Comparison of ENCODE assay signal across 8 cellular contexts in the genomic region with DNA sequence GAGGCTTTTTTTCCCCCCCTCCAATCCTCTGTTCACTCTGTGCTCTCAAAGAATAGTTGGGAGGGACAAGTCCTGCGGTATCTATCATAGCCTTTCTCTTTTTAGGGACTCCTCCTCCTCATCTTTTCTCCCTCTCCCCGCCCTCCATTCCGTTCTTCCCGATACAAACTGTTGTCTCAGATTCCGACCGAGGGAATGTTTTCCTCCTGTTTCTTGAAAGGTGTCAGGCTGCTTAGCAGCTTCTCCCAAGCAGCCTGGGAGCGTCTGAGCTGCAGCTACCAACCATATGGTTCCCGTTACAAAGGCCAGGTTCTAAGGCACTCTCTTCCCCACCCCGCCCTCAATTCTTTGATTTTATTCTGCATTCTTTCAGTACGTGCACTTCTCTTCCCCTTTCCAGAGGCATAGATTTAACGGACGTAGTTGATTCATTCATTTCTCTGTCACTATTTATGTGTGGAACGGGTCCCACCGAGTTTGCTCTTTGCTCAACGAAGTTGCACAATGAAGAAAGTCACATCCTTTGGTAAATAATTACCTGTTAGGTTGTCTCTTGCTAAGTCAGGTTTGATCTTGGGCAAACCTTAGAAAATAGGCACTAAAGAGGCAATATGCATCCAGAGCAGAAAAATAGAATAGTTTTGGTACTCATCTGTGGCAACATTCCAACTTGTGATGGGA. TPM values are rescaled to one million over a fixed set of nuclear protein-coding genes. Genes with fewer than 3 reads are reported as not detected.
A peak's percentile ranks its signal among the peaks of the same experiment; 100 is the strongest.
DNase-seq lines count a peak whose midpoint lies in the region; ATAC-seq, FAIRE-seq and TF ChIP-seq lines count a peak whose summit lies in the region.

No MANE protein-coding gene starts in this region.

- H3K9me3 ChIP-seq in RWPE2 (ENCODE audit: severe bottlenecking) = no peaks in the 10 kb centered on the region

- H3K27me3 ChIP-seq in RWPE2 (ENCODE audit: insufficient read depth, poor library complexity, severe bottlenecking) = peaks cover 92% of the 10 kb centered on the region
- H3K27me3 ChIP-seq in foreskin keratinocyte = peaks cover 15% of the 10 kb centered on the region

- no peaks in the 10 kb centered on the region for H3K36me3 Mint-ChIP-seq in progenitor cell of endocrine pancreas (ENCODE audit: insufficient read depth)

- H3K9me3 Mint-ChIP-seq in progenitor cell of endocrine pancreas (ENCODE audit: low read depth) = no peaks in the 10 kb centered on the region

- peak overlapping the region; percentile 44 for H3K4me3 ChIP-seq in RWPE2 (ENCODE audit: severe bottlenecking)

- no peaks in the 10 kb centered on the region for H3K36me3 ChIP-seq in RWPE2 (ENCODE audit: low read depth)

- DNase-seq in ELF-1 (ENCODE audit: low read depth, low spot score) (peak; percentile 79), RWPE2 (ENCODE audit: low spot score) (no peak), foreskin keratinocyte (peak; percentile 26 to 48), progenitor cell of endocrine pancreas (ENCODE audit: low spot score, unreplicated experiment) (no peak), GM12891 (ENCODE audit: insufficient read length, low spot score) (no peak), C1 segment of cervical spinal cord (lab: John Stamatoyannopoulos, UW) (no peak), NCI-H2029 (lab: John Stamatoyannopoulos, UW) (no peak)

- H3K27ac Mint-ChIP-seq in progenitor cell of endocrine pancreas = peak overlapping the region; percentile 84

- peak overlapping the region; percentile 87 for H3K4me3 Mint-ChIP-seq in progenitor cell of endocrine pancreas (ENCODE audit: low read depth)

- FAIRE-seq in GM12891 (lab: Jason Lieb, UNC) = no peak

- ATAC-seq in RWPE2 (ENCODE audit: low read depth) = 0 out of 3 replicates have a peak, but pooled peaks have one; percentile 6
- ATAC-seq in foreskin keratinocyte = no peak
- no peak for ATAC-seq in HG03139 (IDR thresholded peaks at IDR 0.05; ENCODE audit: unreplicated experiment)

- H3K27me3 Mint-ChIP-seq in progenitor cell of endocrine pancreas = no peaks in the 10 kb centered on the region

- no peak for TF ChIP-seq CTCF in RWPE2 (IDR thresholded peaks at IDR 0.05; ENCODE audit: poor library complexity, severe bottlenecking)
- no peak for TF ChIP-seq CTCF in foreskin keratinocyte (conservative IDR thresholded peaks at IDR 0.05)
- TF ChIP-seq CTCF in progenitor cell of endocrine pancreas (IDR thresholded peaks at IDR 0.05; ENCODE audit: unreplicated experiment) = no peak

- H3K4me1 Mint-ChIP-seq in progenitor cell of endocrine pancreas (ENCODE audit: low read depth) = peaks cover 45% of the 10 kb centered on the region

- no peak for TF ChIP-seq POLR2A in GM12891 (IDR thresholded peaks at IDR 0.05; ENCODE audit: low read depth, low read length)

- H3K4me1 ChIP-seq in RWPE2 (ENCODE audit: insufficient read depth, poor library complexity, severe bottlenecking) (no peaks in the 10 kb centered on the region), foreskin keratinocyte (peaks cover 6% of the 10 kb centered on the region)

- H3K27ac ChIP-seq in RWPE2 (ENCODE audit: poor library complexity, severe bottlenecking) = peak overlapping the region; percentile 45
- H3K27ac ChIP-seq in foreskin keratinocyte = no peak overlapping the region

TF ChIP-seq in GM12891, 5 proteins besides CTCF, POLR2A, EP300 and RAD21:
- TF ChIP-seq SPI1 (IDR thresholded peaks at IDR 0.05; ENCODE audit: low read depth, low read length) = no peak
- TF ChIP-seq POLR2AphosphoS5 (IDR thresholded peaks at IDR 0.05; ENCODE audit: low read depth, low read length) = no peak
- TF ChIP-seq POU2F2 (IDR thresholded peaks at IDR 0.05; ENCODE audit: low read depth, low read length) = no peak
- TF ChIP-seq PAX5 (IDR thresholded peaks at IDR 0.05; ENCODE audit: insufficient read depth, low read length, severe bottlenecking) = no peak
- no peak for TF ChIP-seq TAF1 (IDR thresholded peaks at IDR 0.05; ENCODE audit: low read depth, low read length)
TF ChIP-seq in GM12891: peak in this region for 0.

RNA-seq across cellular contexts. Expression of a gene that starts 2.8 kb away (rescaled TPM):
- total RNA-seq in foreskin keratinocyte (9.8 and 15.0 TPM in 2 replicates), progenitor cell of endocrine pancreas (70.8 and 75.1 TPM in 2 replicates)
- 2.4 and 4.8 TPM in 2 replicates for polyA plus RNA-seq in foreskin keratinocyte
- polyA plus RNA-seq in GM12891 (2012; ENCODE audit: low read depth, missing spikeins) = not detected

Comparison
In these comparisons a context has a peak if more than half of its experiments do, and no peak if none do; other contexts are left out.
1. DNase-seq: peak in ELF-1 (single experiment) and foreskin keratinocyte (2 of 2); none in RWPE2 (single experiment), progenitor cell of endocrine pancreas (single experiment), GM12891 (single experiment), C1 segment of cervical spinal cord (0 of 14) and NCI-H2029 (single experiment).